12 cellular contexts compared by ENCODE assay signal in genomic region chr1:47031059-47031458, GRCh38. TPM values are rescaled to one million over a fixed set of nuclear protein-coding genes. Genes with fewer than 3 reads are reported as not detected.
DNase-seq lines count a peak whose midpoint lies in the region; ATAC-seq and TF ChIP-seq lines count a peak whose summit lies in the region.
"Had no signal": no experiment of that assay in that cellular context is flagged by ENCODE, and none has a peak within 500 bp of the region (broad histone marks: within the 10 kb centered on the region; RNA-seq: fewer than 3 reads in every experiment).

No MANE protein-coding gene starts in this region.

- H3K9ac ChIP-seq in GM23248 (no peak overlapping the region), adipocyte (ENCODE audit: low read length) (peak overlapping the region; percentile 58)

- no peaks in the 10 kb centered on the region for H3K79me2 ChIP-seq in GM23248 (ENCODE audit: insufficient read depth)

- no peak overlapping the region for H3K4me3 Mint-ChIP-seq in chondrocyte (ENCODE audit: unreplicated experiment)

- intact Hi-C loops in sciatic nerve (cut with DNase I), result no loop called here

- H3K27ac ChIP-seq in GM23248, result no peak overlapping the region

- peaks cover 30% of the 10 kb centered on the region for H3K4me1 Mint-ChIP-seq in chondrocyte (ENCODE audit: low read depth)

- H3K27me3 ChIP-seq in GM23248 (replicated peaks; ENCODE audit: insufficient read depth) (no peaks in the 10 kb centered on the region), adipocyte (replicated peaks; ENCODE audit: control insufficient read depth, insufficient read depth, low read length) (no peaks in the 10 kb centered on the region)

- peak; percentile 98 for ATAC-seq in sciatic nerve

- 19 to 22% methylated on average over 3 of the region's 3 CpGs for WGBS in GM23248 (ENCODE audit: low coverage in 1 of 2, low lambda C conversion rate in 2 of 2, missing lambda C conversion rate in 2 of 2), 2 experiments

- DNase-seq in GM23248 (peak; percentile 17), adipocyte (ENCODE audit: low read depth) (peak; percentile 18), glomerular endothelial cell (ENCODE audit: extremely low read depth, low read depth, low spot score) (peak; percentile 31), sciatic nerve (ENCODE audit: low spot score) (no peak), iPS-NIHi11 (ENCODE audit: low spot score) (no peak), chondrocyte (ENCODE audit: low spot score) (no peak)
- DNase-seq in stimulated activated naive CD4-positive, alpha-beta T cell treated with Interleukin-2 at 50 U/mL for 16 hours (lab: John Stamatoyannopoulos, UW), result no peak
- DNase-seq in activated effector memory CD4-positive, alpha-beta T cell treated with Interleukin-2 at 50 U/mL for 16 hours, result no peak
- DNase-seq: activated T-cell treated with anti-CD3 and anti-CD28 coated beads for 4 hours, kidney, retina, T1000 had no signal

- H3K27me3 Mint-ChIP-seq in chondrocyte (ENCODE audit: low read depth), result peaks cover 9% of the 10 kb centered on the region

- H3F3A ChIP-seq in GM23248 (ENCODE audit: insufficient read depth), result no peaks in the 10 kb centered on the region

- H3K36me3 Mint-ChIP-seq in chondrocyte (ENCODE audit: low read depth), result no peaks in the 10 kb centered on the region

- H3K9me2 ChIP-seq in GM23248 (ENCODE audit: insufficient read depth), result no peaks in the 10 kb centered on the region

- no peaks in the 10 kb centered on the region for H3K9me3 ChIP-seq in GM23248 (ENCODE audit: low read depth)
- H3K9me3 ChIP-seq in adipocyte (ENCODE audit: control insufficient read depth, low read length), result no peaks in the 10 kb centered on the region

- H3K4me2 ChIP-seq in GM23248 (ENCODE audit: unreplicated experiment), result no peak overlapping the region

- no peak overlapping the region for H3K27ac Mint-ChIP-seq in chondrocyte (ENCODE audit: unreplicated experiment)

- no peaks in the 10 kb centered on the region for H4K20me1 ChIP-seq in GM23248 (ENCODE audit: insufficient read depth)

- no peak for TF ChIP-seq CTCF in chondrocyte (IDR thresholded peaks at IDR 0.05)

- no peak overlapping the region for H3K4me3 ChIP-seq in GM23248
- peak overlapping the region; percentile 44 for H3K4me3 ChIP-seq in adipocyte (ENCODE audit: low read length)

- H2AFZ ChIP-seq in GM23248, result no peak overlapping the region

- no peaks in the 10 kb centered on the region for H3K9me3 Mint-ChIP-seq in chondrocyte (ENCODE audit: low read depth)

- in situ Hi-C loops in GM23248 (cut with MboI), result no loop called here

- H3K36me3 ChIP-seq in GM23248 (ENCODE audit: low read depth) (no peaks in the 10 kb centered on the region), adipocyte (ENCODE audit: control insufficient read depth, insufficient read depth, low read length, severe bottlenecking) (no peaks in the 10 kb centered on the region)

- no peaks in the 10 kb centered on the region for H3K4me1 ChIP-seq in GM23248 (ENCODE audit: insufficient read depth)
- H3K4me1 ChIP-seq in adipocyte (ENCODE audit: control insufficient read depth, insufficient read depth, low read length), result peaks cover 40% of the 10 kb centered on the region

RNA-seq across cellular contexts. Expression of gene CYP4X1, which starts 7.6 kb away (rescaled TPM):
- not detected in 2 replicates for total RNA-seq in GM23248 (2014; rRNA removed; shearing (Covaris generic))
- polyA plus RNA-seq in GM23248 (2016; fragmentation: Nextera tagmentation; extraction: Ambion mirVana), result not detected in 2 replicates
- total RNA-seq in glomerular endothelial cell (1.6 TPM in 1 of 2 replicates, not detected in the other), sciatic nerve (24.3 TPM), chondrocyte (1.0 to 1.1 TPM (median 1.1 TPM) in 3 replicates)

RNA-seq across cellular contexts. Expression of gene CYP4Z1, which starts 36.0 kb away (rescaled TPM):
- not detected in 2 replicates for total RNA-seq in GM23248 (2014; rRNA removed; shearing (Covaris generic))
- not detected in 2 replicates for polyA plus RNA-seq in GM23248 (2016; fragmentation: Nextera tagmentation; extraction: Ambion mirVana)
- not detected in 2 replicates for total RNA-seq in glomerular endothelial cell
- 3.5 TPM for total RNA-seq in sciatic nerve
- not detected in 3 replicates for total RNA-seq in chondrocyte

Comparison
In these comparisons a context has a peak if more than half of its experiments do, and no peak if none do; other contexts are left out.
1. DNase-seq: peak in GM23248 (single experiment), adipocyte (single experiment) and glomerular endothelial cell (single experiment); none in sciatic nerve (single experiment), iPS-NIHi11 (single experiment), chondrocyte (single experiment), stimulated activated naive CD4-positive, alpha-beta T cell treated with Interleukin-2 at 50 U/mL for 16 hours (single experiment) and activated effector memory CD4-positive, alpha-beta T cell treated with Interleukin-2 at 50 U/mL for 16 hours (single experiment).